In genomic region chr9:105712773-105713172, GRCh38 we compare ENCODE assay signal across 2 cellular contexts.
TF ChIP-seq lines count a peak whose summit lies in the region.

No MANE protein-coding gene starts in this region.

TF ChIP-seq in SK-N-SH, 30 proteins besides CTCF, POLR2A, EP300 and RAD21 (continued from another document):
- TF ChIP-seq USF2 (IDR thresholded peaks at IDR 0.05; ENCODE audit: borderline replicate concordance, low read depth, low read length), result no peak
- TF ChIP-seq YY1 (IDR thresholded peaks at IDR 0.05; ENCODE audit: low read depth), result no peak
- no peak for TF ChIP-seq REST (IDR thresholded peaks at IDR 0.05; ENCODE audit: low read depth, low read length)
- TF ChIP-seq JUND (IDR thresholded peaks at IDR 0.05), result no peak
- TF ChIP-seq ZBTB33 (IDR thresholded peaks at IDR 0.05; ENCODE audit: borderline replicate concordance, low read depth), result no peak
- no peak for TF ChIP-seq TEAD4 (IDR thresholded peaks at IDR 0.05; ENCODE audit: borderline replicate concordance, insufficient read depth)
- no peak for TF ChIP-seq ELF1 (IDR thresholded peaks at IDR 0.05)
- TF ChIP-seq IRF3 (IDR thresholded peaks at IDR 0.05; ENCODE audit: low read depth, low read length), result no peak
- TF ChIP-seq MEF2A (IDR thresholded peaks at IDR 0.05; ENCODE audit: borderline replicate concordance, low read depth), result no peak
- TF ChIP-seq SIN3A (IDR thresholded peaks at IDR 0.05; ENCODE audit: borderline replicate concordance, low read depth, low read length), result no peak
- TF ChIP-seq NRF1 (IDR thresholded peaks at IDR 0.05; ENCODE audit: low read depth, low read length), result no peak

TF ChIP-seq in SK-N-SH treated with all-trans-retinoic acid at 6 μM for 48 hours, 23 proteins besides CTCF, POLR2A, EP300 and RAD21 (continued from another document):
- no peak for TF ChIP-seq PATZ1 (CRISPR knock-in tag; IDR thresholded peaks at IDR 0.05; ENCODE audit: borderline replicate concordance)
- TF ChIP-seq ZC3H10 (CRISPR knock-in tag; IDR thresholded peaks at IDR 0.05), result no peak
- no peak for TF ChIP-seq POU6F1 (CRISPR knock-in tag; IDR thresholded peaks at IDR 0.05; ENCODE audit: borderline replicate concordance, low read depth)
- no peak for TF ChIP-seq TOX (CRISPR knock-in tag; IDR thresholded peaks at IDR 0.05; ENCODE audit: borderline replicate concordance)
- no peak for TF ChIP-seq ZFP30 (CRISPR knock-in tag; IDR thresholded peaks at IDR 0.05)
